ENCODE assay signal across 1 cellular context in genomic region chr16:29807426-29808218, GRCh38.
A peak's percentile ranks its signal among the peaks of the same experiment; 100 is the strongest.
TF ChIP-seq lines count a peak whose summit lies in the region.

No MANE protein-coding gene starts in this region.

TF ChIP-seq in HepG2, 621 proteins besides CTCF, POLR2A, EP300 and RAD21 (continued from another document and continues in another):
- peak; percentile 93 for TF ChIP-seq ZBTB10 (CRISPR knock-in tag; IDR thresholded peaks at IDR 0.05; ENCODE audit: borderline replicate concordance)
- peak; percentile 99 for TF ChIP-seq ZNF558 (CRISPR knock-in tag; IDR thresholded peaks at IDR 0.05; ENCODE audit: borderline replicate concordance)
- TF ChIP-seq CREM (IDR thresholded peaks at IDR 0.05) = no peak
- no peak for TF ChIP-seq CREM (CRISPR knock-in tag; IDR thresholded peaks at IDR 0.05)
- TF ChIP-seq NR0B2 (CRISPR knock-in tag; IDR thresholded peaks at IDR 0.05) = peak; percentile 99
- no peak for TF ChIP-seq ZNF567 (CRISPR knock-in tag; IDR thresholded peaks at IDR 0.05; ENCODE audit: borderline replicate concordance)
- TF ChIP-seq ZNF564 (CRISPR knock-in tag; IDR thresholded peaks at IDR 0.05) = peak; percentile 96
- no peak for TF ChIP-seq PHB2 (IDR thresholded peaks at IDR 0.05; ENCODE audit: partially characterized antibody)
- peak; percentile 86 for TF ChIP-seq ZMYM3 (CRISPR knock-in tag; IDR thresholded peaks at IDR 0.05)
- peak; percentile 92 for TF ChIP-seq NFKBIZ (CRISPR knock-in tag; IDR thresholded peaks at IDR 0.05)
- TF ChIP-seq ZKSCAN5 (CRISPR knock-in tag; IDR thresholded peaks at IDR 0.05) = no peak; the same call in 1 of the 2 replicates
- TF ChIP-seq TP53 (CRISPR knock-in tag; conservative IDR thresholded peaks at IDR 0.05) = 0 out of 2 replicates have a peak, but pooled peaks have one; percentile 86
- peak; percentile 99 for TF ChIP-seq ZBTB20 (CRISPR knock-in tag; IDR thresholded peaks at IDR 0.05; ENCODE audit: borderline replicate concordance, low read depth)
- TF ChIP-seq CHCHD3 (CRISPR knock-in tag; IDR thresholded peaks at IDR 0.05) = peak; percentile 99
- no peak for TF ChIP-seq ZBTB40 (IDR thresholded peaks at IDR 0.05)
- TF ChIP-seq ZBTB40 (CRISPR knock-in tag; IDR thresholded peaks at IDR 0.05) = peak; percentile 96
- peak; percentile 100 for TF ChIP-seq ZNF547 (CRISPR knock-in tag; IDR thresholded peaks at IDR 0.05)
- peak; percentile 80 for TF ChIP-seq ZNF646 (CRISPR knock-in tag; IDR thresholded peaks at IDR 0.05)
- no peak; the same call in 1 of the 2 replicates for TF ChIP-seq SETDB1 (CRISPR knock-in tag; IDR thresholded peaks at IDR 0.05; ENCODE audit: borderline replicate concordance)
- peak; percentile 72 for TF ChIP-seq FOXP4 (CRISPR knock-in tag; IDR thresholded peaks at IDR 0.05)
- TF ChIP-seq ZSCAN12 (CRISPR knock-in tag; IDR thresholded peaks at IDR 0.05) = peak; percentile 98
- TF ChIP-seq POLR2G (IDR thresholded peaks at IDR 0.05; ENCODE audit: low read depth, low read length) = peak; percentile 62; the same call in 1 of the 2 replicates
- TF ChIP-seq ZNF292 (CRISPR knock-in tag; IDR thresholded peaks at IDR 0.05; ENCODE audit: borderline replicate concordance, low read depth) = peak; percentile 44; the same call in 1 of the 2 replicates
- TF ChIP-seq KDM5A (IDR thresholded peaks at IDR 0.05; ENCODE audit: borderline replicate concordance, low read length) = 0 out of 2 replicates have a peak, but pooled peaks have one; percentile 24
- TF ChIP-seq PITX1 (CRISPR knock-in tag; IDR thresholded peaks at IDR 0.05) = peak; percentile 92
- no peak for TF ChIP-seq ZNF10 (CRISPR knock-in tag; IDR thresholded peaks at IDR 0.05; ENCODE audit: borderline replicate concordance, low read depth)
- TF ChIP-seq ZNF768 (CRISPR knock-in tag; IDR thresholded peaks at IDR 0.05) = peak; percentile 79
- TF ChIP-seq ZNF264 (CRISPR knock-in tag; IDR thresholded peaks at IDR 0.05) = peak; percentile 88
- peak; percentile 87 for TF ChIP-seq HOXA3 (CRISPR knock-in tag; IDR thresholded peaks at IDR 0.05)
- peak; percentile 89; the same call in 1 of the 2 replicates for TF ChIP-seq ZNF550 (CRISPR knock-in tag; IDR thresholded peaks at IDR 0.05; ENCODE audit: borderline replicate concordance)
- peak; percentile 74 for TF ChIP-seq MAF1 (CRISPR knock-in tag; IDR thresholded peaks at IDR 0.05; ENCODE audit: borderline replicate concordance)
- peak; percentile 99 for TF ChIP-seq ZNF30 (CRISPR knock-in tag; IDR thresholded peaks at IDR 0.05)
- TF ChIP-seq MTF2 (CRISPR knock-in tag; IDR thresholded peaks at IDR 0.05; ENCODE audit: borderline replicate concordance) = no peak; the same call in none of the 2 replicates
- peak; percentile 73 for TF ChIP-seq KAT8 (CRISPR knock-in tag; IDR thresholded peaks at IDR 0.05)
- peak; percentile 98 for TF ChIP-seq ZBTB43 (CRISPR knock-in tag; conservative IDR thresholded peaks at IDR 0.05)
- TF ChIP-seq RAD51 (IDR thresholded peaks at IDR 0.05; ENCODE audit: borderline replicate concordance) = no peak
